19 cellular contexts compared by ENCODE assay signal in genomic region chr15:75685195-75685594, GRCh38. TPM values are rescaled to one million over a fixed set of nuclear protein-coding genes. Genes with fewer than 3 reads are reported as not detected.
DNase-seq lines count a peak whose midpoint lies in the region; ATAC-seq, FAIRE-seq and TF ChIP-seq lines count a peak whose summit lies in the region.
"Had no signal": no experiment of that assay in that cellular context is flagged by ENCODE, and none has a peak within 500 bp of the region (broad histone marks: within the 10 kb centered on the region; RNA-seq: fewer than 3 reads in every experiment).

No MANE protein-coding gene starts in this region.

- no peak overlapping the region for H4K5ac ChIP-seq in H1 (ENCODE audit: insufficient read length, low read depth, low read length)

- DNase-seq in 8988T: peak; percentile 57
- DNase-seq in GM23338 (ENCODE audit: low spot score): no peak
- DNase-seq in H1 (ENCODE audit: low read depth in 1 of 2, low spot score in 2 of 2): no peak
- DNase-seq in aorta: no peak
- no peak for DNase-seq in mesothelial cell of epicardium (ENCODE audit: low spot score in 2 of 2, unreplicated experiment in 2 of 2)
- DNase-seq in lower leg skin (ENCODE audit: low spot score in 2 of 2): no peak
- DNase-seq: CD4-positive, CD25-positive, alpha-beta regulatory T cell; DMS79 treated with DMSO at 0.1 percent for 48 hours; GM23248; HCEC 1CT; IMR-90; NCI-H1105; NCI-H2029; NCI-H2171 treated with DMSO at 0.1 percent for 48 hours; NCI-H526 treated with DMSO at 0.1 percent for 48 hours; SHP77 had no signal

- no peak for TF ChIP-seq EP300 in H1 (IDR thresholded peaks at IDR 0.05; ENCODE audit: borderline replicate concordance in 1 of 2, low read depth in 2 of 2, low read length in 2 of 2)

- CTCF ChIA-PET in H1 (lab: Charles Lee; ENCODE audit: partially characterized antibody): interaction anchor here (0.6 to 6.8 kb wide), 28 partner anchors 9 to 317 kb away, joined by 3 to 60 read pairs (median 8); partner anchors contain the start of genes IMP3, MAN2C1 and SNX33

- H3K4ac ChIP-seq in H1 (replicated peaks; ENCODE audit: insufficient read length, low read depth, low read length): no peak overlapping the region

- H3K79me2 ChIP-seq in GM23338 (replicated peaks; ENCODE audit: insufficient read depth) (no peaks in the 10 kb centered on the region), H1 (ENCODE audit: control insufficient read depth in 1 of 2, insufficient read depth in 2 of 2, low read length in 2 of 2) (no peaks in the 10 kb centered on the region)

- H2BK120ac ChIP-seq in H1 (replicated peaks; ENCODE audit: low read depth, low read length): no peak overlapping the region

- H3K36me3 Mint-ChIP-seq in GM23338 (ENCODE audit: low read depth) (peaks cover 3% of the 10 kb centered on the region; the same call in 1 of the 3 replicates), mesothelial cell of epicardium (no peaks in the 10 kb centered on the region)
- H3K36me3 Mint-ChIP-seq: CD4-positive, CD25-positive, alpha-beta regulatory T cell had no signal

- no peak overlapping the region; the same call in 1 of the 2 replicates for H4K8ac ChIP-seq in H1 (ENCODE audit: extremely low read depth, insufficient read depth, low read length)

- 0 out of 2 replicates have a peak overlapping the region, but pooled peaks have one; percentile 27 for H2BK12ac ChIP-seq in H1 (ENCODE audit: low read depth, low read length)

- H3K27me3 ChIP-seq in GM23338 (ENCODE audit: insufficient read depth): no peaks in the 10 kb centered on the region
- no peaks in the 10 kb centered on the region for H3K27me3 ChIP-seq in H1 (replicated peaks in 1 of 4; ENCODE audit: control insufficient read depth in 3 of 4, extremely low read depth in 1 of 4, insufficient read depth in 3 of 4, low read length in 3 of 4)
- H3K27me3 ChIP-seq in aorta (ENCODE audit: control insufficient read depth in 1 of 2, insufficient read depth in 2 of 2, low read length in 1 of 2): no peaks in the 10 kb centered on the region

- H3K56ac ChIP-seq in H1 (replicated peaks; ENCODE audit: insufficient read length, low read depth, low read length): no peak overlapping the region

- TF ChIP-seq RAD21 in H1 (IDR thresholded peaks at IDR 0.05 in 1 of 2, conservative IDR thresholded peaks at IDR 0.05 in 1 of 2; ENCODE audit: low read depth in 2 of 2, low read length in 2 of 2): no peak; a peak in 1 of 4 replicates

- POLR2A ChIA-PET in H1 (lab: Charles Lee; ENCODE audit: partially characterized antibody): interaction anchor here (1.8 kb wide), 1 partner anchor 38 kb away, joined by 5 read pairs; the partner anchor contains the start of gene SNX33

- ATAC-seq in GM23338 (peak; percentile 5; the same call in 2 of the 3 replicates), aorta (ENCODE audit: low FRiP score) (no peak)

- H3K4me1 Mint-ChIP-seq in GM23338 (peaks cover 20% of the 10 kb centered on the region), mesothelial cell of epicardium (no peaks in the 10 kb centered on the region)

- H3K9ac ChIP-seq in H1 (replicated peaks in 1 of 4; ENCODE audit: extremely low read depth in 1 of 4, low read depth in 3 of 4, low read length in 3 of 4): no peak overlapping the region
- H3K9ac ChIP-seq: GM23248, KMS-11 had no signal

- H2AFZ ChIP-seq in GM23338: no peak overlapping the region
- H2AFZ ChIP-seq in H1 (ENCODE audit: low read length): no peak overlapping the region
- H2AFZ ChIP-seq: GM23248 had no signal

- H3K9me3 ChIP-seq in H1 (ENCODE audit: insufficient read depth in 2 of 2, low read depth in 1 of 2, low read length in 1 of 2) (no peaks in the 10 kb centered on the region), aorta (ENCODE audit: control insufficient read depth, low read length) (no peaks in the 10 kb centered on the region)

- H3K79me1 ChIP-seq in H1 (ENCODE audit: low read depth, low read length): no peaks in the 10 kb centered on the region

- H3K27ac ChIP-seq in GM23338 (ENCODE audit: low read depth): no peak overlapping the region
- no peak overlapping the region for H3K27ac ChIP-seq in H1 (ENCODE audit: low read depth, low read length)
- H3K27ac ChIP-seq in aorta (ENCODE audit: low read depth in 1 of 2, low read length in 2 of 2): peak overlapping the region in 1 of 2 donors; percentile 11
- H3K27ac ChIP-seq: GM23248, KMS-11 had no signal

- H3F3A ChIP-seq in GM23338 (replicated peaks; ENCODE audit: low read depth): no peaks in the 10 kb centered on the region

- H3K4me1 ChIP-seq in GM23338 (ENCODE audit: insufficient read depth) (peaks cover 6% of the 10 kb centered on the region; the same call in 1 of the 2 replicates), H1 (replicated peaks in 1 of 4; ENCODE audit: control insufficient read depth in 3 of 4, insufficient read depth in 4 of 4, low read length in 3 of 4) (peaks cover 0 to 13% (median 3%) of the 10 kb centered on the region in 4 experiments; a peak in 4 of 7 replicates), aorta (ENCODE audit: control insufficient read depth in 1 of 2, insufficient read depth in 2 of 2, low read length in 2 of 2) (no peaks in the 10 kb centered on the region)

- no peak overlapping the region for H4K91ac ChIP-seq in H1 (replicated peaks; ENCODE audit: insufficient read length, low read length)

- no peak overlapping the region for H3K4me3 Mint-ChIP-seq in GM23338
- H3K4me3 Mint-ChIP-seq in mesothelial cell of epicardium: no peak overlapping the region
- H3K4me3 Mint-ChIP-seq: CD4-positive, CD25-positive, alpha-beta regulatory T cell had no signal

- H3K27ac Mint-ChIP-seq in GM23338 (no peak overlapping the region), mesothelial cell of epicardium (no peak overlapping the region)

- WGBS in H1 (ENCODE audit: extremely low coverage in 1 of 2, insufficient coverage in 1 of 2, insufficient read length in 1 of 2, insufficient replicate concordance in 2 of 2, low coverage in 1 of 2, low lambda C conversion rate in 2 of 2, missing lambda C conversion rate in 1 of 2), 2 experiments: 85% methylated on average over 10 of the region's 12 CpGs; no CpG with 5 or more reads in 1 of the 2 experiments
- WGBS in aorta, 2 donors: 67 to 68% methylated on average over 12 of the region's 12 CpGs
- WGBS in lower leg skin, 2 donors: 84 to 85% methylated on average over 10 to 11 of the region's 12 CpGs

- no peak overlapping the region for H2AK5ac ChIP-seq in H1 (ENCODE audit: low read depth, low read length)

- H3K4me3 ChIP-seq in GM23338: no peak overlapping the region
- no peak overlapping the region for H3K4me3 ChIP-seq in H1 (ENCODE audit: extremely low read depth in 1 of 4, insufficient read depth in 2 of 4, low read depth in 3 of 4, low read length in 4 of 4)
- no peak overlapping the region for H3K4me3 ChIP-seq in aorta (ENCODE audit: low read length in 2 of 2)
- no peak overlapping the region for H3K4me3 ChIP-seq in lower leg skin (ENCODE audit: low read depth, poor library complexity, severe bottlenecking)
- H3K4me3 ChIP-seq: GM23248 had no signal

- TF ChIP-seq CTCF in GM23338 (conservative IDR thresholded peaks at IDR 0.05; ENCODE audit: low read depth in 2 of 2): peak in 1 of 2 experiments; percentile 44; a peak in 1 of 4 replicates
- peak in 2 of 3 experiments; percentile 14 to 16; a peak in 3 of 4 replicates for TF ChIP-seq CTCF in H1 (IDR thresholded peaks at IDR 0.05; ENCODE audit: control extremely low read depth in 1 of 3, insufficient read depth in 1 of 3, low read depth in 1 of 3, low read length in 3 of 3)
- TF ChIP-seq CTCF in mesothelial cell of epicardium (IDR thresholded peaks at IDR 0.05; ENCODE audit: unreplicated experiment): no peak
- TF ChIP-seq CTCF in lower leg skin (IDR thresholded peaks at IDR 0.05): no peak

- no peaks in the 10 kb centered on the region for H3K36me3 ChIP-seq in GM23338 (ENCODE audit: insufficient read depth)
- no peaks in the 10 kb centered on the region for H3K36me3 ChIP-seq in H1 (ENCODE audit: control insufficient read depth in 2 of 4, insufficient read depth in 4 of 4, low read length in 3 of 4)
- peaks cover 0 to 14% of the 10 kb centered on the region in 2 donors for H3K36me3 ChIP-seq in aorta (ENCODE audit: control insufficient read depth in 1 of 2, insufficient read depth in 2 of 2, low read length in 1 of 2)

- no peak overlapping the region for H3K18ac ChIP-seq in H1 (ENCODE audit: extremely low read depth, low read length)

- H3K23ac ChIP-seq in H1 (ENCODE audit: insufficient read length): no peak overlapping the region

- H3K9me2 ChIP-seq in GM23338 (ENCODE audit: insufficient read depth): no peaks in the 10 kb centered on the region

- H4K20me1 ChIP-seq in GM23338 (replicated peaks; ENCODE audit: insufficient read depth) (no peaks in the 10 kb centered on the region), H1 (replicated peaks in 1 of 2; ENCODE audit: control insufficient read depth in 1 of 2, insufficient read depth in 2 of 2, low read length in 2 of 2) (no peaks in the 10 kb centered on the region)

- no peak overlapping the region for H2BK5ac ChIP-seq in H1 (ENCODE audit: low read depth, low read length)

- no peak overlapping the region for H3K4me2 ChIP-seq in GM23338
- no peak overlapping the region for H3K4me2 ChIP-seq in H1 (ENCODE audit: insufficient read depth in 1 of 2, low read depth in 2 of 2, low read length in 2 of 2)
- H3K4me2 ChIP-seq: KMS-11 had no signal

- no peaks in the 10 kb centered on the region for H3K23me2 ChIP-seq in H1 (ENCODE audit: low read depth, low read length)

- H2BK15ac ChIP-seq in H1 (ENCODE audit: low read length): no peak overlapping the region

- H3K9me3 Mint-ChIP-seq in GM23338 (no peaks in the 10 kb centered on the region), mesothelial cell of epicardium (no peaks in the 10 kb centered on the region)
- H3K9me3 Mint-ChIP-seq: CD4-positive, CD25-positive, alpha-beta regulatory T cell had no signal

- no peak for TF ChIP-seq POLR2A in H1 (IDR thresholded peaks at IDR 0.05; ENCODE audit: control extremely low read depth in 1 of 2, low read depth in 2 of 2, low read length in 2 of 2)
- TF ChIP-seq POLR2A in lower leg skin (IDR thresholded peaks at IDR 0.05): no peak

- intact Hi-C loops in aorta (cut with DNase I) (no loop called here), lower leg skin (cut with DNase I; ENCODE audit: low total_unique reads) (no loop called here)

- H3K27me3 Mint-ChIP-seq in GM23338 (ENCODE audit: insufficient read depth, low read depth, poor library complexity): peaks cover 19% of the 10 kb centered on the region
- no peaks in the 10 kb centered on the region for H3K27me3 Mint-ChIP-seq in mesothelial cell of epicardium (ENCODE audit: low read depth)

- FAIRE-seq in H1 (lab: Jason Lieb, UNC): no peak
- FAIRE-seq: GM12892, HTR-8/SVneo had no signal

- no peak overlapping the region for H2BK20ac ChIP-seq in H1 (ENCODE audit: low read length)

- no peak overlapping the region for H3K14ac ChIP-seq in H1 (ENCODE audit: insufficient read length)

RNA-seq across cellular contexts. Expression of gene CSPG4, which starts 27.5 kb away (rescaled TPM):
- total RNA-seq in GM23338 (2014; rRNA removed; shearing (Covaris generic)): 3.6 and 4.0 TPM in 2 replicates
- 0.27 and 0.33 TPM in 2 replicates for polyA plus RNA-seq in GM23338 (2016; fragmentation: Nextera tagmentation; extraction: Ambion mirVana)
- 3.0 and 3.2 TPM in 2 replicates for total RNA-seq in H1 (2021; fragmentation: NEBNext Ultra II Directional; extraction: Animal tissue kit (Norgen Biotek cat#: 25700))
- polyA plus RNA-seq in H1 (2011; rRNA removed): 1.4 and 1.9 TPM in 2 replicates
- 1.0 TPM for polyA plus RNA-seq in H1 (2011; cell fraction: cytosol; rRNA removed)
- 4.7 TPM for polyA plus RNA-seq in H1 (2011; cell fraction: nucleus; rRNA removed)
- 1.5 to 3.6 TPM (median 2.6 TPM) in 4 replicates for polyA plus RNA-seq in H1 (2012, experiment 1 of 2)
- polyA plus RNA-seq in H1 (2012, experiment 2 of 2): 1.6 TPM
- polyA plus RNA-seq in H1 (2013, experiment 1 of 2): 3.1 TPM
- polyA plus RNA-seq in H1 (2013, experiment 2 of 2): 2.0 TPM
- polyA minus RNA-seq in H1 (2011; rRNA and poly(A)+ RNA removed): 2.5 and 3.3 TPM in 2 replicates
- polyA minus RNA-seq in H1 (2011; cell fraction: cytosol; rRNA and poly(A)+ RNA removed): 2.3 TPM
- polyA minus RNA-seq in H1 (2011; cell fraction: nucleus; rRNA and poly(A)+ RNA removed): 3.6 TPM
- total RNA-seq in aorta: 100 to 1,000 TPM in 1 of 2 donors, 10 to 100 TPM in 1; 86.8 to 160 TPM
- 10 to 100 TPM; 10.6 to 45.1 TPM for polyA plus RNA-seq in aorta
- total RNA-seq in mesothelial cell of epicardium: 11.3 to 11.8 TPM (median 11.4 TPM) in 3 replicates
- total RNA-seq in lower leg skin: 10 to 100 TPM in 2 of 4 donors, 1 to 10 TPM in 2; 9.1 to 28.7 (median 10.5) TPM
- total RNA-seq: CD4-positive, CD25-positive, alpha-beta regulatory T cell had no signal
- polyA plus RNA-seq: CD4-positive, CD25-positive, alpha-beta regulatory T cell had no signal

RNA-seq across cellular contexts. Expression of gene SNX33, which starts 37.5 kb away (rescaled TPM):
- 14.6 and 21.2 TPM in 2 replicates for total RNA-seq in GM23338 (2014; rRNA removed; shearing (Covaris generic))
- polyA plus RNA-seq in GM23338 (2016; fragmentation: Nextera tagmentation; extraction: Ambion mirVana) (4.9 and 6.2 TPM in 2 replicates), H1 (2011; rRNA removed) (14.3 and 15.7 TPM in 2 replicates), aorta (10 to 100 TPM in 1 of 2 donors, 1 to 10 TPM in 1; 6.3 to 26.7 TPM)
- 22.9 and 24.8 TPM in 2 replicates for total RNA-seq in H1 (2021; fragmentation: NEBNext Ultra II Directional; extraction: Animal tissue kit (Norgen Biotek cat#: 25700))
- polyA plus RNA-seq in H1 (2011; cell fraction: cytosol; rRNA removed): 11.5 TPM
- polyA plus RNA-seq in H1 (2011; cell fraction: nucleus; rRNA removed): 25.7 TPM
- polyA plus RNA-seq in H1 (2012, experiment 1 of 2): 17.5 to 20.7 TPM (median 18.6 TPM) in 4 replicates
- 13.9 TPM for polyA plus RNA-seq in H1 (2012, experiment 2 of 2)
- polyA plus RNA-seq in H1 (2013, experiment 1 of 2): 10.5 TPM
- polyA plus RNA-seq in H1 (2013, experiment 2 of 2): 11.4 TPM
- polyA minus RNA-seq in H1 (2011; rRNA and poly(A)+ RNA removed): 21.0 and 25.5 TPM in 2 replicates
- 17.4 TPM for polyA minus RNA-seq in H1 (2011; cell fraction: cytosol; rRNA and poly(A)+ RNA removed)
- 21.6 TPM for polyA minus RNA-seq in H1 (2011; cell fraction: nucleus; rRNA and poly(A)+ RNA removed)
- total RNA-seq in aorta (10 to 100 TPM; 30.9 to 59.5 TPM), mesothelial cell of epicardium (22.1 to 23.3 TPM (median 22.8 TPM) in 3 replicates), lower leg skin (10 to 100 TPM; 24.8 to 40.5 (median 35.5) TPM)

RNA-seq across cellular contexts. Expression of gene IMP3, which starts 45.2 kb away (rescaled TPM):
- total RNA-seq in GM23338 (2014; rRNA removed; shearing (Covaris generic)): 315 and 319 TPM in 2 replicates
- polyA plus RNA-seq in GM23338 (2016; fragmentation: Nextera tagmentation; extraction: Ambion mirVana) (210 and 219 TPM in 2 replicates), H1 (2011; rRNA removed) (273 and 278 TPM in 2 replicates), aorta (10 to 100 TPM; 38.7 to 47.0 TPM)
- total RNA-seq in H1 (2021; fragmentation: NEBNext Ultra II Directional; extraction: Animal tissue kit (Norgen Biotek cat#: 25700)): 114 and 122 TPM in 2 replicates
- polyA plus RNA-seq in H1 (2011; cell fraction: cytosol; rRNA removed): 193 TPM
- 91.6 TPM for polyA plus RNA-seq in H1 (2011; cell fraction: nucleus; rRNA removed)
- polyA plus RNA-seq in H1 (2012, experiment 1 of 2): 105 to 122 TPM (median 110 TPM) in 4 replicates
- 139 TPM for polyA plus RNA-seq in H1 (2012, experiment 2 of 2)
- polyA plus RNA-seq in H1 (2013, experiment 1 of 2): 117 TPM
- 117 TPM for polyA plus RNA-seq in H1 (2013, experiment 2 of 2)
- polyA minus RNA-seq in H1 (2011; rRNA and poly(A)+ RNA removed): 22.0 and 25.5 TPM in 2 replicates
- polyA minus RNA-seq in H1 (2011; cell fraction: cytosol; rRNA and poly(A)+ RNA removed): 48.7 TPM
- 73.3 TPM for polyA minus RNA-seq in H1 (2011; cell fraction: nucleus; rRNA and poly(A)+ RNA removed)
- total RNA-seq in aorta (10 to 100 TPM; 35.2 to 46.1 TPM), mesothelial cell of epicardium (38.6 to 43.6 TPM (median 39.0 TPM) in 3 replicates), lower leg skin (100 to 1,000 TPM; 161 to 204 (median 185) TPM)

RNA-seq across cellular contexts. Expression of gene SNUPN, which starts 59.7 kb away (rescaled TPM):
- 27.7 and 31.5 TPM in 2 replicates for total RNA-seq in GM23338 (2014; rRNA removed; shearing (Covaris generic))
- polyA plus RNA-seq in GM23338 (2016; fragmentation: Nextera tagmentation; extraction: Ambion mirVana) (20.5 and 22.4 TPM in 2 replicates), H1 (2011; rRNA removed) (11.6 and 13.3 TPM in 2 replicates), aorta (10 to 100 TPM; 17.9 to 18.7 TPM)
- 26.2 and 28.2 TPM in 2 replicates for total RNA-seq in H1 (2021; fragmentation: NEBNext Ultra II Directional; extraction: Animal tissue kit (Norgen Biotek cat#: 25700))
- polyA plus RNA-seq in H1 (2011; cell fraction: cytosol; rRNA removed): 20.3 TPM
- polyA plus RNA-seq in H1 (2011; cell fraction: nucleus; rRNA removed): 10.2 TPM
- 20.2 to 23.4 TPM (median 22.0 TPM) in 4 replicates for polyA plus RNA-seq in H1 (2012, experiment 1 of 2)
- polyA plus RNA-seq in H1 (2012, experiment 2 of 2): 8.5 TPM
- 22.4 TPM for polyA plus RNA-seq in H1 (2013, experiment 1 of 2)
- polyA plus RNA-seq in H1 (2013, experiment 2 of 2): 21.5 TPM
- 14.8 and 20.1 TPM in 2 replicates for polyA minus RNA-seq in H1 (2011; rRNA and poly(A)+ RNA removed)
- polyA minus RNA-seq in H1 (2011; cell fraction: cytosol; rRNA and poly(A)+ RNA removed): 10.3 TPM
- 15.0 TPM for polyA minus RNA-seq in H1 (2011; cell fraction: nucleus; rRNA and poly(A)+ RNA removed)
- total RNA-seq in aorta (10 to 100 TPM; 16.3 to 20.9 TPM), mesothelial cell of epicardium (19.4 to 23.5 TPM (median 23.0 TPM) in 3 replicates), lower leg skin (10 to 100 TPM; 16.5 to 19.7 (median 18.1) TPM)

Comparison
In these comparisons a context has a peak if more than half of its experiments do, and no peak if none do; other contexts are left out.
1. CTCF ChIP-seq: peak in H1 (2 of 3); none in mesothelial cell of epicardium (single experiment) and lower leg skin (0 of 3).